In genomic region chr7:42932861-42933591, GRCh38 we compare ENCODE assay signal across 8 cellular contexts. TPM values are rescaled to one million over a fixed set of nuclear protein-coding genes. Genes with fewer than 3 reads are reported as not detected.
DNase-seq lines count a peak whose midpoint lies in the region; ATAC-seq and TF ChIP-seq lines count a peak whose summit lies in the region.

No MANE protein-coding gene starts in this region.

- H3K36me3 Mint-ChIP-seq in activated T-cell treated with anti-CD3 and anti-CD28 coated beads, Interleukin-2, amount 50 U/mL, for 24 hours (ENCODE audit: low read depth), result peaks cover 87% of the 10 kb centered on the region

- H3K27me3 ChIP-seq in dorsolateral prefrontal cortex, result no peaks in the 10 kb centered on the region
- H3K27me3 ChIP-seq in mononuclear cell (ENCODE audit: insufficient read depth, low read length), result no peaks in the 10 kb centered on the region

- TF ChIP-seq CTCF in dorsolateral prefrontal cortex (IDR thresholded peaks at IDR 0.05 in 54 of 56, conservative IDR thresholded peaks at IDR 0.05 in 2 of 56; ENCODE audit: low read depth in 1 of 56, partially characterized antibody in 56 of 56), result no peak

- H3K4me1 ChIP-seq in mononuclear cell (ENCODE audit: insufficient read depth, low read length), result peaks cover 38% of the 10 kb centered on the region

- H3K4me1 Mint-ChIP-seq in activated T-cell treated with anti-CD3 and anti-CD28 coated beads, Interleukin-2, amount 50 U/mL, for 24 hours (ENCODE audit: low read depth), result peaks cover 64% of the 10 kb centered on the region

- H3K4me3 Mint-ChIP-seq in activated T-cell treated with anti-CD3 and anti-CD28 coated beads, Interleukin-2, amount 50 U/mL, for 24 hours, result peak overlapping the region; percentile 100

- no peak for DNase-seq in activated T-cell treated with anti-CD3 and anti-CD28 coated beads, Interleukin-2, amount 50 U/mL, for 24 hours
- DNase-seq in activated T-cell treated with anti-CD3 and anti-CD28 coated beads for 4 hours, result no peak
- peak; percentile 22 for DNase-seq in OCI-M1 (lab: John Stamatoyannopoulos, UW)
- DNase-seq in dorsolateral prefrontal cortex, result no peak
- no peak for DNase-seq in germinal center (ENCODE audit: low spot score)
- no peak for DNase-seq in ureter (ENCODE audit: low spot score)

- H3K9me3 Mint-ChIP-seq in activated T-cell treated with anti-CD3 and anti-CD28 coated beads, Interleukin-2, amount 50 U/mL, for 24 hours, result no peaks in the 10 kb centered on the region

- intact Hi-C loops in dorsolateral prefrontal cortex (cut with DNase I), result loop anchor here (1.0 to 10.0 kb wide), 4 partner anchors 21 to 522 kb away; partner anchors contain the start of genes C7orf25 (in 1 of the 2) and HECW1 (in 1 of the 2)

- H3K9me3 ChIP-seq in mononuclear cell (ENCODE audit: low read depth, low read length), result no peaks in the 10 kb centered on the region

- H3K27ac Mint-ChIP-seq in activated T-cell treated with anti-CD3 and anti-CD28 coated beads, Interleukin-2, amount 50 U/mL, for 24 hours, result peak overlapping the region; percentile 100

- ATAC-seq in HG03378 (IDR thresholded peaks at IDR 0.05; ENCODE audit: unreplicated experiment), result no peak

- H3K4me3 ChIP-seq in dorsolateral prefrontal cortex, result peak overlapping the region; percentile 58 to 100 (median 91)
- H3K4me3 ChIP-seq in mononuclear cell (ENCODE audit: low read length), result peak overlapping the region; percentile 95

- peak overlapping the region in 40 of 59 donors; percentile 18 to 92 (median 78) for H3K27ac ChIP-seq in dorsolateral prefrontal cortex

- no peaks in the 10 kb centered on the region for H3K27me3 Mint-ChIP-seq in activated T-cell treated with anti-CD3 and anti-CD28 coated beads, Interleukin-2, amount 50 U/mL, for 24 hours

RNA-seq across cellular contexts. Expression of gene MRPL32, which starts 0.8 kb away (rescaled TPM):
- total RNA-seq in dorsolateral prefrontal cortex, result 10 to 100 TPM; 17.8 to 51.0 (median 35.6) TPM
- 38.4 TPM for total RNA-seq in mononuclear cell
- 41.5 TPM for total RNA-seq in ureter

RNA-seq across cellular contexts. Expression of gene PSMA2, which starts 1.1 kb away (rescaled TPM):
- total RNA-seq in dorsolateral prefrontal cortex (10 to 100 TPM; 17.0 to 46.6 (median 32.7) TPM), mononuclear cell (58.4 TPM), ureter (46.7 TPM)

RNA-seq across cellular contexts. Expression of gene C7orf25, which starts 21.2 kb away (rescaled TPM):
- total RNA-seq in dorsolateral prefrontal cortex (10 to 100 TPM in 106 of 120 experiments, 1 to 10 TPM in 14; 6.9 to 25.1 (median 13.1) TPM), mononuclear cell (2.0 TPM), ureter (6.6 TPM)
